1 cellular context compared by ENCODE assay signal in the genomic region with DNA sequence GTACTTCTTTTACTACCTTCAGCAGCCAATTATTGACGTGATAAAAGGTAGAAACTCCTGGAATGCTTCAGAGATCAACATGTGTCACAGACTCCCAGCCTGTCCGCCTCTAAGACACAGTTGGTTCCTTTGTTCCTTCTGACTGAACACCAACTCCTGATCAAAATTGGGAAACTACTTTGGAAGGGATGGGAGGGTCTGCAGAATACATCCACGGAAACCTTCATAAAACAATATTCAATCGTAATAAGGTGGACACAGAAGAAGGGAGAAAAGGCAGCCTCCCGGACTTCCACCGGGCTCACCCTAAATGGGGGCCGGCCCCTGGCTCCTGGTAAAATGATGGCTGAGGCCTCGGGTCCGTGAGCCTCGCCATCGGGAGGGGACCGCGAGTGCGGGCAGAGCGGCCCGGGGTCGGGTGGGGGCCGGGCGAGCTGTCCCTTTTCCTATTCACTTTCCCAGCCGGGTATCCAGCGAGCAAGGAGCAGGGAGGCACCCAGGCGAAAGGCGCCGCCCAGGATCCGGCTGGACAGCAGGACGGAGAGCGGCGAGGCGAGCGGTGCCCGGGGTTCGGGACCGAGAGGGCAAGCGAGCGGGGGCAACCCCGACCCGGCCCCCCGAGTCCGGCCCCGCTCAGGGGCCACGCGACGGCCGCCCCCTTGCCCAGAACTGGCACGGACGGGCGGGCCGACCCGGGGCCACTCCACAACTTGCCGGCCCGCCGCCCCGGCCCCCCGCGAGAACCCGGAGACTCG.
TF ChIP-seq lines count a peak whose summit lies in the region.

No MANE protein-coding gene starts in this region.

TF ChIP-seq in IMR-90, 13 proteins besides CTCF, POLR2A, EP300 and RAD21 (continued from another document):
- TF ChIP-seq MAZ (IDR thresholded peaks at IDR 0.05; ENCODE audit: borderline replicate concordance, low read depth, low read length): no peak
